Comparison of ENCODE assay signal across 8 cellular contexts in the genomic region with DNA sequence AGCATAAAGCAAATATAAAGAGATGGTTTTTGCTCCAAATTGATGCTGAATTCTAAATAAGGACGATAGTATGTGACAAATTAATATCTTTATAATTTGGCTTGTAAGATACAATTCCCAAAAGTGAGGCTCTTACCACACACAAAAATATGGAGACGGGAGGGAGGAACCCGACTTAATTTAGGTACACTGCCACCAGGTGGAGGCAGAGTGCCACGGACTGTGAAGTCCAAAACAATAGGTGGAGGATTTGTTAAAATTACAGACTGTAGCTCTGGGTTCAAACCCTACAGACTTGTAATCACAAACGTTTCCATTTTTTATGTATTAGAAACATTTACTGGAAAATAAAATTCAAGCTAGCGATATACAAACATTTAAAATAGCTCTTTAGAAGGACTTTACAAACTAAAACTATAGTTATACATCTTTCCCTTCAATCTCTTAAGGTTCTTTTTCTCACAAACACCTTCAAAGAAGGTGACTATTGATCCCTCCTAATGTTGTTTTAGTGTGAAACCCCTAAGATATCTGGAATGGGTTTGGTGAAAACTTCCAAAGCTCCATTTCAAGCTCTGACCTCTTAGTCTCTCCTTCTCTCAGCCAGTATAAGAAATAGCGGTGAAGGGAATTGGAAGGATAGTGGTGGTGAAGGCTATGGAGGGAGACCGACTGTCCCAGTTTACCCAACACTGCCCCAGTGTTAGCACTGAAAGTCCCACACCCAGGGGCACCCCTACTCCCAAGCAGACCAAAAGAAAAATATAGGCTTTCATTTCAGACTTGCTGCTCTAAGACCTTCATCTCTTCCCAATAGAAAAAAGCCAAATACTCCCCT.
DNase-seq lines count a peak whose midpoint lies in the region; ATAC-seq and TF ChIP-seq lines count a peak whose summit lies in the region.

No MANE protein-coding gene starts in this region.

- H3K27me3 Mint-ChIP-seq in activated T-cell treated with anti-CD3 and anti-CD28 coated beads, Interleukin-2, amount 50 U/mL, for 4 hours (ENCODE audit: low read depth): peaks cover 9% of the 10 kb centered on the region

- no peak overlapping the region for H3K4me2 ChIP-seq in neural cell (ENCODE audit: low read length)

- H3K79me2 ChIP-seq in neural cell (replicated peaks; ENCODE audit: insufficient read depth, low read length): no peaks in the 10 kb centered on the region

- H3K4me3 Mint-ChIP-seq in activated T-cell treated with anti-CD3 and anti-CD28 coated beads, Interleukin-2, amount 50 U/mL, for 4 hours: no peak overlapping the region

- H3K36me3 ChIP-seq in neural cell (ENCODE audit: insufficient read depth, low read length): no peaks in the 10 kb centered on the region

- H3K9ac ChIP-seq in neural cell (ENCODE audit: low read length): no peak overlapping the region

- no peaks in the 10 kb centered on the region for H3F3A ChIP-seq in neural cell (ENCODE audit: insufficient read depth, low read length, poor library complexity, severe bottlenecking)

- H3K4me1 Mint-ChIP-seq in activated T-cell treated with anti-CD3 and anti-CD28 coated beads, Interleukin-2, amount 50 U/mL, for 4 hours (ENCODE audit: low read depth): peaks cover 14% of the 10 kb centered on the region

- peak; percentile 53 to 54 for ATAC-seq in activated T-cell treated with anti-CD3 and anti-CD28 coated beads, Interleukin-2, amount 50 U/mL, for 4 hours
- no peak for ATAC-seq in GM21717 (IDR thresholded peaks at IDR 0.05; ENCODE audit: unreplicated experiment)

- no peak overlapping the region for H2AFZ ChIP-seq in neural cell (ENCODE audit: low read depth, low read length)

- TF ChIP-seq EP300 in neural cell (conservative IDR thresholded peaks at IDR 0.05; ENCODE audit: poor library complexity, severe bottlenecking): no peak

- peak; percentile 64 for TF ChIP-seq CTCF in neural cell (IDR thresholded peaks at IDR 0.05; ENCODE audit: poor library complexity, severe bottlenecking)

- H3K27me3 ChIP-seq in neural cell (ENCODE audit: insufficient read depth, low read depth, low read length): no peaks in the 10 kb centered on the region

- no peaks in the 10 kb centered on the region for H3K9me3 Mint-ChIP-seq in activated T-cell treated with anti-CD3 and anti-CD28 coated beads, Interleukin-2, amount 50 U/mL, for 4 hours

- no peaks in the 10 kb centered on the region for H4K20me1 ChIP-seq in neural cell (ENCODE audit: insufficient read depth)

- H3K4me3 ChIP-seq in neural cell (ENCODE audit: low read length): no peak overlapping the region

- H3K36me3 Mint-ChIP-seq in activated T-cell treated with anti-CD3 and anti-CD28 coated beads, Interleukin-2, amount 50 U/mL, for 4 hours (ENCODE audit: insufficient read depth): no peaks in the 10 kb centered on the region

- no peaks in the 10 kb centered on the region for H3K9me3 ChIP-seq in neural cell (ENCODE audit: low read length)

- DNase-seq in COLO829 (ENCODE audit: low spot score): peak; percentile 27
- DNase-seq in HuH-7.5 (ENCODE audit: low spot score): peak; percentile 28
- DNase-seq in OCI-M1 (lab: John Stamatoyannopoulos, UW): peak; percentile 83
- DNase-seq in activated T-cell treated with anti-CD3 and anti-CD28 coated beads, Interleukin-2, amount 50 U/mL, for 4 hours: peak; percentile 60
- DNase-seq in fibroblast of gingiva (ENCODE audit: low read depth): peak; percentile 75
- DNase-seq in superior temporal gyrus (ENCODE audit: extremely low spot score): peak; percentile 93

- no peak overlapping the region for H3K27ac ChIP-seq in neural cell (ENCODE audit: low read length)

- H3K9me2 ChIP-seq in neural cell (ENCODE audit: insufficient read depth, low read length): no peaks in the 10 kb centered on the region

- peak; percentile 69 for TF ChIP-seq RAD21 in neural cell (conservative IDR thresholded peaks at IDR 0.05)

TF ChIP-seq in neural cell, 6 proteins besides CTCF, POLR2A, EP300 and RAD21:
- TF ChIP-seq EZH2 (IDR thresholded peaks at IDR 0.05; ENCODE audit: borderline replicate concordance, insufficient read depth, low read length, poor library complexity, severe bottlenecking): no peak
- no peak for TF ChIP-seq TAF1 (IDR thresholded peaks at IDR 0.05; ENCODE audit: low read depth)
- TF ChIP-seq POLR2AphosphoS5 (IDR thresholded peaks at IDR 0.05): no peak
- peak; percentile 65 for TF ChIP-seq SMC3 (conservative IDR thresholded peaks at IDR 0.05; ENCODE audit: poor library complexity)
- TF ChIP-seq MXI1 (conservative IDR thresholded peaks at IDR 0.05; ENCODE audit: poor library complexity, severe bottlenecking): no peak
- TF ChIP-seq, protein P1, sequence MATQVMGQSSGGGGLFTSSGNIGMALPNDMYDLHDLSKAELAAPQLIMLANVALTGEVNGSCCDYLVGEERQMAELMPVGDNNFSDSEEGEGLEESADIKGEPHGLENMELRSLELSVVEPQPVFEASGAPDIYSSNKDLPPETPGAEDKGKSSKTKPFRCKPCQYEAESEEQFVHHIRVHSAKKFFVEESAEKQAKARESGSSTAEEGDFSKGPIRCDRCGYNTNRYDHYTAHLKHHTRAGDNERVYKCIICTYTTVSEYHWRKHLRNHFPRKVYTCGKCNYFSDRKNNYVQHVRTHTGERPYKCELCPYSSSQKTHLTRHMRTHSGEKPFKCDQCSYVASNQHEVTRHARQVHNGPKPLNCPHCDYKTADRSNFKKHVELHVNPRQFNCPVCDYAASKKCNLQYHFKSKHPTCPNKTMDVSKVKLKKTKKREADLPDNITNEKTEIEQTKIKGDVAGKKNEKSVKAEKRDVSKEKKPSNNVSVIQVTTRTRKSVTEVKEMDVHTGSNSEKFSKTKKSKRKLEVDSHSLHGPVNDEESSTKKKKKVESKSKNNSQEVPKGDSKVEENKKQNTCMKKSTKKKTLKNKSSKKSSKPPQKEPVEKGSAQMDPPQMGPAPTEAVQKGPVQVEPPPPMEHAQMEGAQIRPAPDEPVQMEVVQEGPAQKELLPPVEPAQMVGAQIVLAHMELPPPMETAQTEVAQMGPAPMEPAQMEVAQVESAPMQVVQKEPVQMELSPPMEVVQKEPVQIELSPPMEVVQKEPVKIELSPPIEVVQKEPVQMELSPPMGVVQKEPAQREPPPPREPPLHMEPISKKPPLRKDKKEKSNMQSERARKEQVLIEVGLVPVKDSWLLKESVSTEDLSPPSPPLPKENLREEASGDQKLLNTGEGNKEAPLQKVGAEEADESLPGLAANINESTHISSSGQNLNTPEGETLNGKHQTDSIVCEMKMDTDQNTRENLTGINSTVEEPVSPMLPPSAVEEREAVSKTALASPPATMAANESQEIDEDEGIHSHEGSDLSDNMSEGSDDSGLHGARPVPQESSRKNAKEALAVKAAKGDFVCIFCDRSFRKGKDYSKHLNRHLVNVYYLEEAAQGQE (IDR thresholded peaks at IDR 0.05; ENCODE audit: borderline replicate concordance): no peak
TF ChIP-seq in neural cell: peak in this region for 1.

Comparison
In these comparisons a context has a peak if more than half of its experiments do, and no peak if none do; other contexts are left out.
1. DNase-seq: peak in every context shown above with its lines; median percentile 93 in superior temporal gyrus; 83 in OCI-M1; 75 in fibroblast of gingiva; 60 in activated T-cell treated with anti-CD3 and anti-CD28 coated beads, Interleukin-2, amount 50 U/mL, for 4 hours; 28 in HuH-7.5; 27 in COLO829.